28 cellular contexts compared by ENCODE assay signal in the genomic region with DNA sequence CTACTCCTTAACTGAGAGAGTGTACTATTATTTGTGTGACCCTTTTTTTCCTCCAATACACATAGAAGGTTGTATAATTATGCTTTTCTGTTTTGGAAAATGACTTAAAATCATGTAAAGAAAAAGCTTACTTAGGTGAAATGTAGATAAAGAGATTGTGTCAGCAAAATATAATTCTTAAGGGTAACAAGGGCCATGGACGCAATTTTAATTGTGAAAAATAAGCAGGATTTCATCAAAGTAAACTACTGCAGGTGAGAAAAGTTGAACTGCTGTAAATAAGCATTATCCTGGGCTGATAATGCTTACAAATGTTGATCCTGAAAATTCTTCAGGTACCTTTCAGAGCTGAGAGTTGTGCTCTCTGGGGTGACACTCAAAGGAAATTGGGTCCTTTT.
"Had no signal": no experiment of that assay in that cellular context is flagged by ENCODE, and none has a peak within 500 bp of the region (broad histone marks: within the 10 kb centered on the region; RNA-seq: fewer than 3 reads in every experiment).

No MANE protein-coding gene starts in this region.

- H3K27me3 Mint-ChIP-seq: dendritic cell treated with granulocyte-macrophage colony-stimulating factor and Interleukin-4, amounts not matched to agents 40 ng/mL and 50 ng/mL, for 4 days; type B pancreatic cell had no signal

- ATAC-seq: activated CD8-positive, alpha-beta memory T cell treated with anti-CD3 and anti-CD28 coated beads, Interleukin-2, amount 10 ng/mL, durations not matched to agents 7 days and 5 days; activated CD8-positive, alpha-beta T cell treated with anti-CD3 and anti-CD28 coated beads for 36 hours; heart right ventricle; left cardiac atrium; sciatic nerve had no signal

- H3K4me3 Mint-ChIP-seq: activated CD4-positive, alpha-beta T cell treated with anti-CD3 and anti-CD28 coated beads, Interleukin-2, amount 10 ng/mL, durations not matched to agents 7 days and 5 days; activated CD8-positive, alpha-beta memory T cell treated with anti-CD3 and anti-CD28 coated beads, Interleukin-2, amount 10 ng/mL, durations not matched to agents 7 days and 5 days; activated CD8-positive, alpha-beta T cell treated with anti-CD3 and anti-CD28 coated beads for 36 hours; activated T-helper 1 cell treated with anti-CD3 and anti-CD28 coated beads, Interleukin-12 subunit alpha, Interleukin-12 subunit beta, Interleukin-2, Interleukin-4 antibody, amounts not matched to agents 30 ng/mL and 10 ng/mL and 1 ng/mL, durations not matched to agents 14 hours and 24 hours and 36 hours; brain; dendritic cell treated with granulocyte-macrophage colony-stimulating factor and Interleukin-4, amounts not matched to agents 40 ng/mL and 50 ng/mL, for 4 days; naive thymus-derived CD4-positive, alpha-beta T cell; neural crest cell; type B pancreatic cell had no signal

- H3K9me3 Mint-ChIP-seq: activated CD4-positive, alpha-beta T cell treated with anti-CD3 and anti-CD28 coated beads, Interleukin-2, amount 10 ng/mL, durations not matched to agents 7 days and 5 days; activated CD8-positive, alpha-beta T cell treated with anti-CD3 and anti-CD28 coated beads for 36 hours; activated T-helper 1 cell treated with anti-CD3 and anti-CD28 coated beads, Interleukin-12 subunit alpha, Interleukin-12 subunit beta, Interleukin-2, Interleukin-4 antibody, amounts not matched to agents 30 ng/mL and 10 ng/mL and 1 ng/mL, durations not matched to agents 14 hours and 24 hours and 36 hours; brain; dendritic cell treated with granulocyte-macrophage colony-stimulating factor and Interleukin-4, amounts not matched to agents 40 ng/mL and 50 ng/mL, for 4 days; type B pancreatic cell had no signal

- H3K36me3 Mint-ChIP-seq: activated CD8-positive, alpha-beta memory T cell treated with anti-CD3 and anti-CD28 coated beads, Interleukin-2, amount 10 ng/mL, durations not matched to agents 7 days and 5 days; brain; naive thymus-derived CD4-positive, alpha-beta T cell; type B pancreatic cell had no signal

- DNase-seq: activated CD4-positive, alpha-beta T cell treated with anti-CD3 and anti-CD28 coated beads, Interleukin-2, amount 10 ng/mL, durations not matched to agents 7 days and 5 days; activated CD4-positive, CD25-positive, alpha-beta regulatory T cell treated with anti-CD3 and anti-CD28 coated beads, Interleukin-2, amount 50 U/mL, for 72 hours; activated CD8-positive, alpha-beta memory T cell treated with anti-CD3 and anti-CD28 coated beads, Interleukin-2, amount 10 ng/mL, durations not matched to agents 7 days and 5 days; activated CD8-positive, alpha-beta T cell treated with anti-CD3 and anti-CD28 coated beads for 36 hours; activated gamma-delta T cell; activated naive CD4-positive, alpha-beta T cell treated with anti-CD3 and anti-CD28 coated beads, Interleukin-2, amount 50 U/mL, for 16 hours; aorta; effector CD8-positive, alpha-beta T cell; erythroblast; foreskin fibroblast; heart right ventricle; islet precursor cell; left cardiac atrium; lower lobe of right lung; naive thymus-derived CD4-positive, alpha-beta T cell; occipital lobe; small intestine; stimulated activated CD4-positive, alpha-beta T cell treated with anti-CD3 and anti-CD28 coated beads, Interleukin-2, amount 100 ng/mL, for 48 hours; stimulated activated CD8-positive, alpha-beta memory T cell treated with anti-CD3 and anti-CD28 coated beads, Interleukin-4, amount 100 ng/mL, for 48 hours; stimulated activated naive CD4-positive, alpha-beta T cell treated with Interleukin-2 at 50 U/mL for 16 hours had no signal

- H3K4me3 ChIP-seq: heart right ventricle, lower lobe of right lung, thoracic aorta, vagina had no signal

- H3K27ac Mint-ChIP-seq: activated CD4-positive, alpha-beta T cell treated with anti-CD3 and anti-CD28 coated beads, Interleukin-2, amount 10 ng/mL, durations not matched to agents 7 days and 5 days; activated CD8-positive, alpha-beta memory T cell treated with anti-CD3 and anti-CD28 coated beads, Interleukin-2, amount 10 ng/mL, durations not matched to agents 7 days and 5 days; activated CD8-positive, alpha-beta T cell treated with anti-CD3 and anti-CD28 coated beads for 36 hours; activated T-helper 1 cell treated with anti-CD3 and anti-CD28 coated beads, Interleukin-12 subunit alpha, Interleukin-12 subunit beta, Interleukin-2, Interleukin-4 antibody, amounts not matched to agents 30 ng/mL and 10 ng/mL and 1 ng/mL, durations not matched to agents 14 hours and 24 hours and 36 hours; brain; dendritic cell treated with granulocyte-macrophage colony-stimulating factor and Interleukin-4, amounts not matched to agents 40 ng/mL and 50 ng/mL, for 4 days; type B pancreatic cell had no signal

- H3K4me1 Mint-ChIP-seq: activated CD4-positive, alpha-beta T cell treated with anti-CD3 and anti-CD28 coated beads, Interleukin-2, amount 10 ng/mL, durations not matched to agents 7 days and 5 days; activated CD8-positive, alpha-beta memory T cell treated with anti-CD3 and anti-CD28 coated beads, Interleukin-2, amount 10 ng/mL, durations not matched to agents 7 days and 5 days; brain; neural crest cell had no signal
